ENCODE assay signal across 7 cellular contexts in the genomic region with DNA sequence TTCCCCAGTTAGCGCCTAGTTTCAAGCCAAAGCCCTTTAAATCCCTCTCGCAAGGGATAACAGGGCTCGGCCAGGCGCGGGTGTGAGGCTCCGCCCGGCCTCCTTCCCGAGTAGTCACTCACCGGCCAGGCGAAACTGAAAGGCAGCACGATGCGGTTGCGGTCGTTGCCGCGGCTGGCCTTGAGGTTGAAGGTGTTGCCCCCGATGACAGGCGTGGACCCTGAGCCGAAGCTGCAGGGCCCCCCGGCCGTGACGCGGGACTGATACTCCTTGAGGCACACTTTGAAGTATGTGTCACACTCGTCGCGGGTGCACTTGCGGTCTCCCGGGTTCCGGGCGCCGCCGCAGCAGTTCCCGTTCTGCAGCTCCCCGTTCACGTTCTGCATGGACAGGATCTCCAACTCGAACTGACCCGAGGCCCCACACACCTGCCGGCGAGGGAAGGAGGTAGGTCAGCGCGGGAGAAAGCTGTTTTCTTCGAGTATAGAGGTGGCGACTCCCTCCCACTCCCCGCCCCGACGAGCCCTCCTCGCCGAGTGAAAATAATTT. TPM values are rescaled to one million over a fixed set of nuclear protein-coding genes. Genes with fewer than 3 reads are reported as not detected.
A peak's percentile ranks its signal among the peaks of the same experiment; 100 is the strongest.
DNase-seq lines count a peak whose midpoint lies in the region; ATAC-seq and TF ChIP-seq lines count a peak whose summit lies in the region.

No MANE protein-coding gene starts in this region.

- peaks cover 25% of the 10 kb centered on the region for H3K27me3 ChIP-seq in mononuclear cell (ENCODE audit: insufficient read depth, low read length)

- TF ChIP-seq POLR2A in NB4 (IDR thresholded peaks at IDR 0.05; ENCODE audit: extremely low read depth, insufficient read length): no peak

- peak overlapping the region; percentile 52 for H3K27ac ChIP-seq in temporal lobe (ENCODE audit: low read depth, low read length)

- H3K4me1 ChIP-seq in mononuclear cell (ENCODE audit: insufficient read depth, low read length): peaks cover 47% of the 10 kb centered on the region

- DNase-seq in GM12865 (ENCODE audit: low read depth) (peak; percentile 71), NB4 (ENCODE audit: low read depth) (peak; percentile 82), epidermal melanocyte (ENCODE audit: insufficient read length, low spot score) (peak; percentile 40)
- DNase-seq in activated CD4-positive, alpha-beta T cell treated with anti-CD3 and anti-CD28 coated beads, Interleukin-2, amount 50 U/mL, for 1 hour: peak; percentile 8

- no peaks in the 10 kb centered on the region for H3K9me3 ChIP-seq in mononuclear cell (ENCODE audit: low read depth, low read length)

- no peak for ATAC-seq in GM21390 (IDR thresholded peaks at IDR 0.05; ENCODE audit: unreplicated experiment)

- TF ChIP-seq CTCF in GM12865 (IDR thresholded peaks at IDR 0.05; ENCODE audit: insufficient read depth, low read depth, low read length, missing control alignments): no peak
- no peak for TF ChIP-seq CTCF in NB4 (IDR thresholded peaks at IDR 0.05; ENCODE audit: low read depth, low read length)

- peak overlapping the region; percentile 92 for H3K4me3 ChIP-seq in GM12865 (ENCODE audit: low read depth, low read length)
- peak overlapping the region; percentile 93 for H3K4me3 ChIP-seq in NB4 (ENCODE audit: low read depth, low read length)
- peak overlapping the region; percentile 60 for H3K4me3 ChIP-seq in mononuclear cell (ENCODE audit: low read length)

RNA-seq across cellular contexts. Expression of a gene that starts 1.1 kb away (rescaled TPM):
- total RNA-seq in mononuclear cell (8.3 TPM), temporal lobe (16.0 TPM)

Comparison
In these comparisons a context has a peak if more than half of its experiments do, and no peak if none do; other contexts are left out.
1. DNase-seq: peak in every context shown above with its lines; median percentile 82 in NB4; 71 in GM12865; 40 in epidermal melanocyte; 8 in activated CD4-positive, alpha-beta T cell treated with anti-CD3 and anti-CD28 coated beads, Interleukin-2, amount 50 U/mL, for 1 hour.